Comparison of ENCODE assay signal across 1 cellular context in genomic region chr3:151421956-151422355, GRCh38.
TF ChIP-seq lines count a peak whose summit lies in the region.

No MANE protein-coding gene starts in this region.

TF ChIP-seq in SK-N-SH treated with all-trans-retinoic acid at 6 μM for 48 hours, 23 proteins besides CTCF, POLR2A, EP300 and RAD21 (continued from another document):
- no peak for TF ChIP-seq CSRNP3 (CRISPR knock-in tag; IDR thresholded peaks at IDR 0.05)
- TF ChIP-seq PATZ1 (CRISPR knock-in tag; IDR thresholded peaks at IDR 0.05; ENCODE audit: borderline replicate concordance), result no peak
- no peak for TF ChIP-seq ISL1 (CRISPR knock-in tag; IDR thresholded peaks at IDR 0.05)
